In the genomic region with DNA sequence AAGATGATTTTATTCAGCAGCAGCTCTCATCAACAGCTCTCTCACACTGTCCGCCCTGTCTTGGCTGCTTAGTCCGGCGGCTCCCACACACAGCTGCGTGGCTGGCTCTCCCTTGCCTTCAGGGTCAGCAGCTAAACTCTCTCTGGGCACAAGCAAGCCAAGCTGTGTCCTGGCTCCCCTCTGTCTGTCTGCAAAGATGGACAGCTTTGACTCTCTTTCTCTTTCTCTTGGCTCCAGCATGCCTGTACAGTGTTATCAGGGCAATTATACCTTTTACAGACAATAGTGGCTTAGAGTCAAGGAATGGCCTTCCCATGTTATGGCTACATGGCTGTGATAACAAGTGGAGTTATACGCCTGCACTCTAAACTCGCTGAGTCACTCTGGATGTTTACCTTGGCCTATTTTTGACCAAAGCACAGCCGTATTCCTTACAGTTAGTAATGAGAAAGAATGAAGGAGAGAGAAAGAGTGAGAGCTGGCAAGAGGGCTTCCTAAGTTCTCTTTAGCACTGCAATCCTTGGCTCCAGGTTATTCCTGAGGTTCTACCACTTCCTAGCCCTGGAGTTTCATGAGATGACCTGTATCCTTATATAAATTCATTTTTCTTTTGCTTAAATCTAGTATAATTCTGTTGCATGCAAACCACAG, we compare ENCODE assay signal across 9 cellular contexts. TPM values are rescaled to one million over a fixed set of nuclear protein-coding genes. Genes with fewer than 3 reads are reported as not detected.
A peak's percentile ranks its signal among the peaks of the same experiment; 100 is the strongest.
DNase-seq lines count a peak whose midpoint lies in the region; ATAC-seq and TF ChIP-seq lines count a peak whose summit lies in the region.
"Had no signal": no experiment of that assay in that cellular context is flagged by ENCODE, and none has a peak within 500 bp of the region (broad histone marks: within the 10 kb centered on the region; RNA-seq: fewer than 3 reads in every experiment).

No MANE protein-coding gene starts in this region.

- no peak overlapping the region for H3K4me3 Mint-ChIP-seq in Calu3 (ENCODE audit: low read depth, unreplicated experiment)

- ATAC-seq in GM21528 (IDR thresholded peaks at IDR 0.05; ENCODE audit: low FRiP score, unreplicated experiment) (no peak), GM18517 (IDR thresholded peaks at IDR 0.05; ENCODE audit: unreplicated experiment) (no peak)

- peak overlapping the region; percentile 86 for H3K27ac Mint-ChIP-seq in Calu3 (ENCODE audit: unreplicated experiment)

- H3K36me3 Mint-ChIP-seq in Calu3 (ENCODE audit: insufficient read depth, unreplicated experiment): no peaks in the 10 kb centered on the region

- CTCF ChIA-PET in Calu3 (lab: Charles Lee): no interaction called here

- no peak overlapping the region for H3K4me3 ChIP-seq in foreskin fibroblast (ENCODE audit: low read depth in 1 of 2, low read length in 2 of 2)

- H3K4me1 Mint-ChIP-seq in Calu3 (ENCODE audit: low read depth, unreplicated experiment): peaks cover 9% of the 10 kb centered on the region

- TF ChIP-seq CTCF in Calu3 (IDR thresholded peaks at IDR 0.05; ENCODE audit: unreplicated experiment): no peak
- no peak for TF ChIP-seq CTCF in foreskin fibroblast (IDR thresholded peaks at IDR 0.05; ENCODE audit: low read depth, low read length)

- no TSS peak for BruUV-seq in Calu3 (replicated peaks; lab: Mats Ljungman, UMichigan)

- peaks cover 2% of the 10 kb centered on the region for H3K9me3 Mint-ChIP-seq in Calu3 (ENCODE audit: low read depth, unreplicated experiment)

- H3K27me3 Mint-ChIP-seq in Calu3 (ENCODE audit: unreplicated experiment): peaks cover 17% of the 10 kb centered on the region

- DNase-seq in Calu3: peak; percentile 14
- peak; percentile 71 to 86 for DNase-seq in SHP77 (lab: John Stamatoyannopoulos, UW)
- DNase-seq in foreskin fibroblast: peak; percentile 71 to 84
- peak; percentile 4 for DNase-seq in pons (ENCODE audit: low spot score)
- no peak for DNase-seq in cerebellum (ENCODE audit: low spot score)
- no peak for DNase-seq in NOMO-1 treated with DMSO at 0.1 percent for 48 hours (lab: John Stamatoyannopoulos, UW; ENCODE audit: unreplicated experiment)
- DNase-seq: activated CD4-positive, alpha-beta T cell treated with anti-CD3 and anti-CD28 coated beads for 48 hours had no signal

- intact Hi-C loops in Calu3 (cut with micrococcal nuclease; ENCODE audit: unreplicated experiment): no loop called here

RNA-seq across cellular contexts. Expression of gene ZSWIM5, which starts 59.9 kb away (rescaled TPM):
- total RNA-seq in Calu3 (2022) (0.24 and 0.40 TPM in 2 replicates), cerebellum (25.1 TPM)

Comparison
In these comparisons a context has a peak if more than half of its experiments do, and no peak if none do; other contexts are left out.
1. DNase-seq: peak in Calu3 (single experiment), SHP77 (2 of 2), foreskin fibroblast (2 of 2) and pons (single experiment); none in cerebellum (single experiment) and NOMO-1 treated with DMSO at 0.1 percent for 48 hours (single experiment).
2. RNA of gene ZSWIM5, which starts 59.9 kb away (total RNA-seq): 25.1 TPM in cerebellum (single experiment); 0.24 to 0.40 TPM in Calu3; every median in the first group is over 10 times any median in the second.